ENCODE assay signal across 34 cellular contexts in genomic region chr9:133880136-133880535, GRCh38.
DNase-seq lines count a peak whose midpoint lies in the region; ATAC-seq and TF ChIP-seq lines count a peak whose summit lies in the region.
"Had no signal": no experiment of that assay in that cellular context is flagged by ENCODE, and none has a peak within 500 bp of the region (broad histone marks: within the 10 kb centered on the region; RNA-seq: fewer than 3 reads in every experiment).

No MANE protein-coding gene starts in this region.

- no peak for TF ChIP-seq CTCF in VCaP (conservative IDR thresholded peaks at IDR 0.05)
- no peak for TF ChIP-seq CTCF in right lobe of liver (IDR thresholded peaks at IDR 0.05)

- WGBS in right lobe of liver (ENCODE audit: insufficient coverage, low coverage, low lambda C conversion rate, missing lambda C conversion rate): 15% methylated on average over 6 of the region's 7 CpGs

- H3K4me1 ChIP-seq in right lobe of liver: peaks cover 0 to 83% (median 46%) of the 10 kb centered on the region in 4 donors
- H3K4me1 ChIP-seq: esophagus muscularis mucosa, HAP-1 had no signal

- H3K4me1 Mint-ChIP-seq in stimulated activated naive B cell treated with anti-CD40 and anti-IgM and Interleukin-4, amounts not matched to agents 10 μg/mL and 1 μg/mL and 100 μg/mL, for 72 hours: peaks cover 25 to 73% of the 10 kb centered on the region in 2 donors
- H3K4me1 Mint-ChIP-seq: CD4-positive, alpha-beta memory T cell had no signal

- TF ChIP-seq POLR2A in right lobe of liver (IDR thresholded peaks at IDR 0.05): no peak

- peak; percentile 40 to 64 for DNase-seq in NCI-H2081 (lab: John Stamatoyannopoulos, UW)
- DNase-seq in NCI-H2081 treated with DMSO at 0.1 percent for 48 hours (lab: John Stamatoyannopoulos, UW): no peak
- DNase-seq in right lobe of liver: no peak
- no peak for DNase-seq in stimulated activated naive B cell treated with anti-CD40 and anti-IgM and Interleukin-4, amounts not matched to agents 10 μg/mL and 1 μg/mL and 100 μg/mL, for 72 hours
- DNase-seq in GDM1 (lab: John Stamatoyannopoulos, UW): no peak
- no peak for DNase-seq in Ammon's horn (ENCODE audit: low spot score)
- no peak for DNase-seq in SW 1271 (lab: John Stamatoyannopoulos, UW)
- DNase-seq: activated CD4-positive, alpha-beta T cell treated with anti-CD3 and anti-CD28 coated beads for 48 hours; activated CD8-positive, alpha-beta memory T cell treated with anti-CD3 and anti-CD28 coated beads for 24 hours; activated effector memory CD4-positive, alpha-beta T cell treated with Interleukin-2 at 50 U/mL for 16 hours; anterior cingulate cortex; caudate nucleus; cortex of kidney; DMS 273 treated with DMSO at 0.1 percent for 48 hours; EL; endodermal cell; foreskin keratinocyte; heart right ventricle; kidney glomerular epithelial cell; NCI-H1436; NCI-H526 treated with DMSO at 0.1 percent for 48 hours; SIG-M5; stimulated activated CD4-positive, alpha-beta T cell treated with anti-CD3 and anti-CD28 coated beads, Interleukin-4, amount 100 ng/mL, for 4 hours; stimulated activated naive CD4-positive, alpha-beta T cell treated with Interleukin-2 at 50 U/mL for 16 hours had no signal

- peaks cover 12 to 22% of the 10 kb centered on the region in 2 donors for H3K36me3 Mint-ChIP-seq in stimulated activated naive B cell treated with anti-CD40 and anti-IgM and Interleukin-4, amounts not matched to agents 10 μg/mL and 1 μg/mL and 100 μg/mL, for 72 hours
- H3K36me3 Mint-ChIP-seq: activated naive CD8-positive, alpha-beta T cell; CD4-positive, alpha-beta memory T cell had no signal

- no peak for ATAC-seq in right lobe of liver
- ATAC-seq in stimulated activated naive B cell treated with anti-CD40 and anti-IgM and Interleukin-4, amounts not matched to agents 10 μg/mL and 1 μg/mL and 100 μg/mL, for 72 hours (replicated peaks): no peak
- ATAC-seq: foreskin keratinocyte, heart right ventricle, K562, Panc1, sciatic nerve had no signal

- H3K4me3 Mint-ChIP-seq in stimulated activated naive B cell treated with anti-CD40 and anti-IgM and Interleukin-4, amounts not matched to agents 10 μg/mL and 1 μg/mL and 100 μg/mL, for 72 hours: no peak overlapping the region
- H3K4me3 Mint-ChIP-seq: activated naive CD8-positive, alpha-beta T cell; CD4-positive, alpha-beta memory T cell; endodermal cell; T-helper 1 cell treated with Interleukin-12 subunit alpha and Interleukin-12 subunit beta and Interleukin-4 antibody, amounts not matched to agents 30 μg/mL and 1 μg/mL, for 36 hours had no signal

- peak overlapping the region; percentile 68 for H3K27ac Mint-ChIP-seq in stimulated activated naive B cell treated with anti-CD40 and anti-IgM and Interleukin-4, amounts not matched to agents 10 μg/mL and 1 μg/mL and 100 μg/mL, for 72 hours
- H3K27ac Mint-ChIP-seq: activated naive CD8-positive, alpha-beta T cell; CD4-positive, alpha-beta memory T cell; T-helper 1 cell treated with Interleukin-12 subunit alpha and Interleukin-12 subunit beta and Interleukin-4 antibody, amounts not matched to agents 30 μg/mL and 1 μg/mL, for 36 hours had no signal

- no peaks in the 10 kb centered on the region for H3K9me3 Mint-ChIP-seq in stimulated activated naive B cell treated with anti-CD40 and anti-IgM and Interleukin-4, amounts not matched to agents 10 μg/mL and 1 μg/mL and 100 μg/mL, for 72 hours
- H3K9me3 Mint-ChIP-seq: CD4-positive, alpha-beta memory T cell; endodermal cell; T-helper 1 cell treated with Interleukin-12 subunit alpha and Interleukin-12 subunit beta and Interleukin-4 antibody, amounts not matched to agents 30 μg/mL and 1 μg/mL, for 36 hours had no signal

- H3K27ac ChIP-seq in VCaP (peak overlapping the region; percentile 95), right lobe of liver (peak overlapping the region in 2 of 3 donors; percentile 9 to 93)
- H3K27ac ChIP-seq: esophagus muscularis mucosa, foreskin keratinocyte, heart right ventricle had no signal

- no peaks in the 10 kb centered on the region for H3K27me3 ChIP-seq in right lobe of liver
- H3K27me3 ChIP-seq: esophagus muscularis mucosa, foreskin keratinocyte, heart right ventricle had no signal

- no peaks in the 10 kb centered on the region for H3K9me3 ChIP-seq in right lobe of liver
- H3K9me3 ChIP-seq: esophagus muscularis mucosa, HAP-1, heart right ventricle had no signal

- H3K36me3 ChIP-seq in right lobe of liver: no peaks in the 10 kb centered on the region
- H3K36me3 ChIP-seq: esophagus muscularis mucosa, HAP-1, heart right ventricle had no signal

- H3K4me3 ChIP-seq in right lobe of liver: no peak overlapping the region
- H3K4me3 ChIP-seq: esophagus muscularis mucosa, HAP-1, heart right ventricle, K562, lung had no signal

- H3K27me3 Mint-ChIP-seq in stimulated activated naive B cell treated with anti-CD40 and anti-IgM and Interleukin-4, amounts not matched to agents 10 μg/mL and 1 μg/mL and 100 μg/mL, for 72 hours: no peaks in the 10 kb centered on the region
- H3K27me3 Mint-ChIP-seq: activated naive CD8-positive, alpha-beta T cell; CD4-positive, alpha-beta memory T cell had no signal

- intact Hi-C loops in right lobe of liver (cut with DNase I): loop anchor here in 1 of 2 donors (10.0 kb wide), 1 partner anchor 95 kb away; no protein-coding TSS in a partner anchor

Comparison
In these comparisons a context has a peak if more than half of its experiments do, and no peak if none do; other contexts are left out.
1. DNase-seq: peak in NCI-H2081 (2 of 2); none in NCI-H2081 treated with DMSO at 0.1 percent for 48 hours (single experiment), right lobe of liver (0 of 3), stimulated activated naive B cell treated with anti-CD40 and anti-IgM and Interleukin-4, amounts not matched to agents 10 μg/mL and 1 μg/mL and 100 μg/mL, for 72 hours (single experiment), GDM1 (single experiment), Ammon's horn (single experiment) and SW 1271 (0 of 2).